Comparison of ENCODE assay signal across 9 cellular contexts in the genomic region with DNA sequence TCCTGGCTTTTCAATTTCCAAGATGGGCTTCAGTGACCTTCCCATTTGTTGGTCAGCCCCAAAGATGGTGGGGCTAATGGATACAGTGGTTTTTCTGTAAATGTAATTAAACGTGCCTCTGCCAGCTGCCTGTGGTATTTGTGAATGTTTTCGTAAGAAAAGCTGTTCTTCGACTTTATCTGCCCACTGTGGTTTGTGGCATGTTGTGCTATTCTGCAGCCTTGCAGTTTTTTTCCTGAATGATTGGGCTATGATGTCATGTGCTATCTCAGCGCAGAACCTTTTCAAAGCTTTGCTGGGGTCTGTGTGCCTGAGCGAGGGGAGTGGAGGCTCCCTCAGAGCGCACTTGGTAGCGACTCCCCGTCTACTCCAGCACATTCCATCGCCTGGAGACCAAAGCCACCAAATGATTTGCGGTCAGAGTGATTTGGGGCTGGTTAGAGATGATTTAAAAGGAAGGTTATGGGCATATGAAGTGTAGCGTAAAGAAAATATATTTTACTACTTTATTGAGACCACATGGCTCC.
DNase-seq lines count a peak whose midpoint lies in the region; ATAC-seq and TF ChIP-seq lines count a peak whose summit lies in the region.
"Had no signal": no experiment of that assay in that cellular context is flagged by ENCODE, and none has a peak within 500 bp of the region (broad histone marks: within the 10 kb centered on the region; RNA-seq: fewer than 3 reads in every experiment).

No MANE protein-coding gene starts in this region.

- peaks cover 6% of the 10 kb centered on the region for H3K4me1 Mint-ChIP-seq in activated CD8-positive, alpha-beta T cell treated with anti-CD3 and anti-CD28 coated beads for 36 hours (ENCODE audit: low read depth)

- DNase-seq in H4 (ENCODE audit: low spot score) = peak; percentile 100
- peak; percentile 98 for DNase-seq in RPMI7951 (ENCODE audit: low read depth)
- DNase-seq in fibroblast of the conjunctiva (ENCODE audit: low read depth) = peak; percentile 68
- DNase-seq in skeletal muscle cell (ENCODE audit: low read depth) = peak; percentile 98
- DNase-seq in SKM-1 (lab: John Stamatoyannopoulos, UW; ENCODE audit: unreplicated experiment) = no peak
- DNase-seq in activated CD8-positive, alpha-beta T cell treated with anti-CD3 and anti-CD28 coated beads for 36 hours = no peak
- no peak for DNase-seq in ureter (ENCODE audit: low spot score)
- no peak for DNase-seq in NCI-H510A treated with DMSO at 0.1 percent for 48 hours (lab: John Stamatoyannopoulos, UW)
- DNase-seq: NCI-H1436 had no signal

- CTCF ChIA-PET in activated CD8-positive, alpha-beta T cell treated with anti-CD3 and anti-CD28 coated beads for 36 hours (lab: Charles Lee) = no interaction called here

- H3K36me3 Mint-ChIP-seq in activated CD8-positive, alpha-beta T cell treated with anti-CD3 and anti-CD28 coated beads for 36 hours (ENCODE audit: low read depth) = no peaks in the 10 kb centered on the region

- no peak for TF ChIP-seq CTCF in activated CD8-positive, alpha-beta T cell treated with anti-CD3 and anti-CD28 coated beads for 36 hours (IDR thresholded peaks at IDR 0.05)

- no peak overlapping the region for H3K4me3 Mint-ChIP-seq in activated CD8-positive, alpha-beta T cell treated with anti-CD3 and anti-CD28 coated beads for 36 hours

- H3K27me3 Mint-ChIP-seq in activated CD8-positive, alpha-beta T cell treated with anti-CD3 and anti-CD28 coated beads for 36 hours = peaks cover 46% of the 10 kb centered on the region

- intact Hi-C loops in activated CD8-positive, alpha-beta T cell treated with anti-CD3 and anti-CD28 coated beads for 36 hours (cut with micrococcal nuclease) = no loop called here

- ATAC-seq in activated CD8-positive, alpha-beta T cell treated with anti-CD3 and anti-CD28 coated beads for 36 hours = no peak

- H3K4me3 ChIP-seq in skeletal muscle cell (ENCODE audit: low read depth, low read length) = peak overlapping the region; percentile 76

- POLR2A ChIA-PET in activated CD8-positive, alpha-beta T cell treated with anti-CD3 and anti-CD28 coated beads for 36 hours (lab: Charles Lee) = no interaction called here

- no peaks in the 10 kb centered on the region for H3K9me3 Mint-ChIP-seq in activated CD8-positive, alpha-beta T cell treated with anti-CD3 and anti-CD28 coated beads for 36 hours

- no peak overlapping the region for H3K27ac Mint-ChIP-seq in activated CD8-positive, alpha-beta T cell treated with anti-CD3 and anti-CD28 coated beads for 36 hours

Comparison
In these comparisons a context has a peak if more than half of its experiments do, and no peak if none do; other contexts are left out.
1. DNase-seq: peak in H4 (single experiment), RPMI7951 (single experiment), fibroblast of the conjunctiva (single experiment) and skeletal muscle cell (single experiment); none in SKM-1 (single experiment), activated CD8-positive, alpha-beta T cell treated with anti-CD3 and anti-CD28 coated beads for 36 hours (single experiment), ureter (single experiment) and NCI-H510A treated with DMSO at 0.1 percent for 48 hours (single experiment).